ENCODE assay signal across 8 cellular contexts in genomic region chr7:116577320-116577871, GRCh38. TPM values are rescaled to one million over a fixed set of nuclear protein-coding genes. Genes with fewer than 3 reads are reported as not detected.
DNase-seq lines count a peak whose midpoint lies in the region; ATAC-seq and TF ChIP-seq lines count a peak whose summit lies in the region.

No MANE protein-coding gene starts in this region.

- TF ChIP-seq CTCF in left ventricle myocardium inferior (IDR thresholded peaks at IDR 0.05; ENCODE audit: borderline replicate concordance) (no peak), thoracic aorta (IDR thresholded peaks at IDR 0.05) (no peak)

- H3K27ac ChIP-seq in left ventricle myocardium inferior (replicated peaks) (peak overlapping the region; percentile 69), thoracic aorta (peak overlapping the region; percentile 73 to 87)
- H3K27ac ChIP-seq in effector memory CD4-positive, alpha-beta T cell (ENCODE audit: insufficient read depth, low read length, poor library complexity, severe bottlenecking), result no peak overlapping the region

- no peaks in the 10 kb centered on the region for H3K36me3 Mint-ChIP-seq in activated naive CD8-positive, alpha-beta T cell treated with anti-CD3 and anti-CD28 coated beads for 36 hours

- H3K36me3 ChIP-seq in left ventricle myocardium inferior, result no peaks in the 10 kb centered on the region
- no peaks in the 10 kb centered on the region for H3K36me3 ChIP-seq in thoracic aorta
- no peaks in the 10 kb centered on the region for H3K36me3 ChIP-seq in effector memory CD4-positive, alpha-beta T cell (ENCODE audit: control insufficient read depth, insufficient read depth, low read length)

- no peak overlapping the region for H3K4me3 Mint-ChIP-seq in activated naive CD8-positive, alpha-beta T cell treated with anti-CD3 and anti-CD28 coated beads for 36 hours

- H3K4me1 ChIP-seq in left ventricle myocardium inferior, result peaks cover 57% of the 10 kb centered on the region
- peaks cover 10 to 47% of the 10 kb centered on the region in 2 donors for H3K4me1 ChIP-seq in thoracic aorta (ENCODE audit: control insufficient read depth in 1 of 2, low read depth in 2 of 2)
- no peaks in the 10 kb centered on the region for H3K4me1 ChIP-seq in effector memory CD4-positive, alpha-beta T cell (ENCODE audit: control insufficient read depth, insufficient read depth, low read length, poor library complexity, severe bottlenecking)

- intact Hi-C loops in left ventricle myocardium inferior (cut with micrococcal nuclease), result no loop called here
- intact Hi-C loops in Right ventricle myocardium superior (cut with DNase I), result loop anchor here (5.0 kb wide), 2 partner anchors 50 to 225 kb away; partner anchors contain the start of gene CAV1

- H3K27ac Mint-ChIP-seq in activated naive CD8-positive, alpha-beta T cell treated with anti-CD3 and anti-CD28 coated beads for 36 hours, result peak overlapping the region; percentile 86

- H3K4me1 Mint-ChIP-seq in activated naive CD8-positive, alpha-beta T cell treated with anti-CD3 and anti-CD28 coated beads for 36 hours, result peaks cover 31% of the 10 kb centered on the region

- H3K9me3 Mint-ChIP-seq in activated naive CD8-positive, alpha-beta T cell treated with anti-CD3 and anti-CD28 coated beads for 36 hours, result no peaks in the 10 kb centered on the region

- H3K27me3 Mint-ChIP-seq in activated naive CD8-positive, alpha-beta T cell treated with anti-CD3 and anti-CD28 coated beads for 36 hours, result peaks cover 5% of the 10 kb centered on the region

- ATAC-seq in Right ventricle myocardium superior (ENCODE audit: poor library complexity) (no peak), HG02884 (IDR thresholded peaks at IDR 0.05; ENCODE audit: unreplicated experiment) (peak; percentile 81), thoracic aorta (ENCODE audit: insufficient number of reproducible peaks, low FRiP score, low read depth) (no peak)

- H3K4me3 ChIP-seq in left ventricle myocardium inferior (no peak overlapping the region), thoracic aorta (no peak overlapping the region)
- H3K4me3 ChIP-seq in effector memory CD4-positive, alpha-beta T cell (ENCODE audit: insufficient read depth, low read depth, low read length, poor library complexity, severe bottlenecking), result no peak overlapping the region

- H3K27me3 ChIP-seq in left ventricle myocardium inferior (ENCODE audit: low read depth) (no peaks in the 10 kb centered on the region), thoracic aorta (replicated peaks; ENCODE audit: insufficient read depth) (no peaks in the 10 kb centered on the region)
- no peaks in the 10 kb centered on the region for H3K27me3 ChIP-seq in effector memory CD4-positive, alpha-beta T cell (replicated peaks; ENCODE audit: control insufficient read depth, insufficient read depth, low read length, poor library complexity, severe bottlenecking)

- H3K9me3 ChIP-seq in left ventricle myocardium inferior (replicated peaks), result peaks cover 4% of the 10 kb centered on the region
- no peaks in the 10 kb centered on the region for H3K9me3 ChIP-seq in thoracic aorta
- H3K9me3 ChIP-seq in effector memory CD4-positive, alpha-beta T cell (ENCODE audit: control insufficient read depth, low read length), result no peaks in the 10 kb centered on the region

- DNase-seq in left ventricle myocardium inferior, result no peak
- no peak for DNase-seq in Right ventricle myocardium superior
- peak; percentile 14 for DNase-seq in activated naive CD8-positive, alpha-beta T cell treated with anti-CD3 and anti-CD28 coated beads for 36 hours
- DNase-seq in thoracic aorta (ENCODE audit: low spot score), result no peak
- DNase-seq in retina, result no peak
- no peak for DNase-seq in effector memory CD4-positive, alpha-beta T cell
- no peak for DNase-seq in D341Med (ENCODE audit: low spot score)

RNA-seq across cellular contexts. Expression of gene CAV1, which starts 52.6 kb away (rescaled TPM):
- total RNA-seq in left ventricle myocardium inferior, result 266 TPM
- total RNA-seq in Right ventricle myocardium superior, result 300 TPM
- total RNA-seq in activated naive CD8-positive, alpha-beta T cell treated with anti-CD3 and anti-CD28 coated beads for 36 hours, result 1 to 10 TPM; 1.4 to 1.5 TPM
- 100 to 1,000 TPM; 194 to 210 TPM for total RNA-seq in thoracic aorta

Comparison
In these comparisons a context has a peak if more than half of its experiments do, and no peak if none do; other contexts are left out.
1. RNA of gene CAV1, which starts 52.6 kb away (total RNA-seq): 300 TPM in Right ventricle myocardium superior (single experiment), 266 TPM in left ventricle myocardium inferior (single experiment) and 194 to 210 TPM in thoracic aorta; 1.4 to 1.5 TPM in activated naive CD8-positive, alpha-beta T cell treated with anti-CD3 and anti-CD28 coated beads for 36 hours; every median in the first group is over 10 times any median in the second.